In genomic region chr3:114456742-114457141, GRCh38 we compare ENCODE assay signal across 14 cellular contexts.
A peak's percentile ranks its signal among the peaks of the same experiment; 100 is the strongest.
DNase-seq lines count a peak whose midpoint lies in the region; ATAC-seq and TF ChIP-seq lines count a peak whose summit lies in the region.
"Had no signal": no experiment of that assay in that cellular context is flagged by ENCODE, and none has a peak within 500 bp of the region (broad histone marks: within the 10 kb centered on the region; RNA-seq: fewer than 3 reads in every experiment).

No MANE protein-coding gene starts in this region.

- no peak for TF ChIP-seq CTCF in endodermal cell (conservative IDR thresholded peaks at IDR 0.05)

- H3K9me3 ChIP-seq in BLaER1, result no peaks in the 10 kb centered on the region
- no peaks in the 10 kb centered on the region for H3K9me3 ChIP-seq in endodermal cell (ENCODE audit: control insufficient read depth, low read length)
- H3K9me3 ChIP-seq: left ventricle myocardium inferior had no signal

- H3K27ac ChIP-seq in BLaER1, result peak overlapping the region; percentile 31; the same call in 1 of the 2 replicates
- no peak overlapping the region for H3K27ac ChIP-seq in endodermal cell (ENCODE audit: low read depth, low read length)
- H3K27ac ChIP-seq: epithelial cell of prostate, left ventricle myocardium inferior had no signal

- H3K4me1 ChIP-seq in BLaER1, result peaks cover 50% of the 10 kb centered on the region
- no peaks in the 10 kb centered on the region for H3K4me1 ChIP-seq in endodermal cell (ENCODE audit: control insufficient read depth, insufficient read depth, low read length)

- H3K9ac ChIP-seq in BLaER1, result no peak overlapping the region
- no peak overlapping the region for H3K9ac ChIP-seq in endodermal cell (ENCODE audit: extremely low read depth, low read length, poor library complexity, severe bottlenecking)

- H3K27me3 ChIP-seq in BLaER1 (no peaks in the 10 kb centered on the region), endodermal cell (ENCODE audit: control insufficient read depth, insufficient read depth, low read length, poor library complexity, severe bottlenecking) (no peaks in the 10 kb centered on the region)

- no peaks in the 10 kb centered on the region for H3K4me1 Mint-ChIP-seq in endodermal cell
- H3K4me1 Mint-ChIP-seq in naive thymus-derived CD8-positive, alpha-beta T cell, result peaks cover 2 to 10% (median 9%) of the 10 kb centered on the region in 4 donors

- WGBS in endodermal cell (ENCODE audit: insufficient coverage in 1 of 2, insufficient read length in 1 of 2), 2 experiments, result 89 to 93% methylated on average over 3 to 4 of the region's 4 CpGs

- POLR2A ChIA-PET in naive thymus-derived CD8-positive, alpha-beta T cell (lab: Charles Lee), result no interaction called here

- H3K36me3 ChIP-seq in BLaER1 (no peaks in the 10 kb centered on the region), endodermal cell (ENCODE audit: control insufficient read depth, insufficient read depth, low read length) (no peaks in the 10 kb centered on the region)
- H3K36me3 ChIP-seq: left ventricle myocardium inferior had no signal

- H3K27me3 Mint-ChIP-seq in endodermal cell (ENCODE audit: insufficient read depth), result peaks cover 4% of the 10 kb centered on the region
- no peaks in the 10 kb centered on the region for H3K27me3 Mint-ChIP-seq in naive thymus-derived CD8-positive, alpha-beta T cell

- DNase-seq in stimulated activated CD4-positive, alpha-beta T cell treated with anti-CD3 and anti-CD28 coated beads, Interleukin-4, amount 100 ng/mL, for 1 hour, result no peak
- no peak for DNase-seq in endodermal cell
- DNase-seq in OCI-M2 (lab: John Stamatoyannopoulos, UW; ENCODE audit: unreplicated experiment), result no peak
- DNase-seq in naive thymus-derived CD8-positive, alpha-beta T cell, result no peak
- DNase-seq: activated naive CD8-positive, alpha-beta T cell treated with anti-CD3 and anti-CD28 coated beads, Interleukin-2, amount 10 ng/mL, durations not matched to agents 7 days and 5 days; GOT3; left ventricle myocardium inferior; NCI-H2081 treated with DMSO at 0.1 percent for 48 hours had no signal

- no peaks in the 10 kb centered on the region for H3K9me3 Mint-ChIP-seq in endodermal cell
- H3K9me3 Mint-ChIP-seq in naive thymus-derived CD8-positive, alpha-beta T cell, result no peaks in the 10 kb centered on the region
- H3K9me3 Mint-ChIP-seq: activated naive CD8-positive, alpha-beta T cell treated with anti-CD3 and anti-CD28 coated beads, Interleukin-2, amount 10 ng/mL, durations not matched to agents 7 days and 5 days had no signal

- no peaks in the 10 kb centered on the region for H3K36me3 Mint-ChIP-seq in endodermal cell (ENCODE audit: low read depth)
- no peaks in the 10 kb centered on the region for H3K36me3 Mint-ChIP-seq in naive thymus-derived CD8-positive, alpha-beta T cell
- H3K36me3 Mint-ChIP-seq: activated naive CD8-positive, alpha-beta T cell treated with anti-CD3 and anti-CD28 coated beads, Interleukin-2, amount 10 ng/mL, durations not matched to agents 7 days and 5 days had no signal

- H3K27ac Mint-ChIP-seq in endodermal cell, result no peak overlapping the region
- no peak overlapping the region for H3K27ac Mint-ChIP-seq in naive thymus-derived CD8-positive, alpha-beta T cell
- H3K27ac Mint-ChIP-seq: activated naive CD8-positive, alpha-beta T cell treated with anti-CD3 and anti-CD28 coated beads, Interleukin-2, amount 10 ng/mL, durations not matched to agents 7 days and 5 days had no signal

- peak; percentile 83 for ATAC-seq in GM19023 (IDR thresholded peaks at IDR 0.05; ENCODE audit: unreplicated experiment)
- peak; percentile 89 for ATAC-seq in HG02678 (IDR thresholded peaks at IDR 0.05; ENCODE audit: unreplicated experiment)
- peak; percentile 69 for ATAC-seq in HG03571 (IDR thresholded peaks at IDR 0.05; ENCODE audit: unreplicated experiment)
- ATAC-seq in naive thymus-derived CD8-positive, alpha-beta T cell, result no peak

- no peaks in the 10 kb centered on the region for H4K20me1 ChIP-seq in BLaER1

- no peak overlapping the region for H3K4me3 ChIP-seq in BLaER1
- H3K4me3 ChIP-seq in endodermal cell (ENCODE audit: low read length), result no peak overlapping the region
- H3K4me3 ChIP-seq: left ventricle myocardium inferior, smooth muscle cell had no signal

- H3K4me2 ChIP-seq in BLaER1, result peak overlapping the region; percentile 93
- H3K4me2 ChIP-seq: smooth muscle cell had no signal

- H3K4me3 Mint-ChIP-seq in endodermal cell, result no peak overlapping the region
- H3K4me3 Mint-ChIP-seq in naive thymus-derived CD8-positive, alpha-beta T cell, result no peak overlapping the region
- H3K4me3 Mint-ChIP-seq: activated naive CD8-positive, alpha-beta T cell treated with anti-CD3 and anti-CD28 coated beads, Interleukin-2, amount 10 ng/mL, durations not matched to agents 7 days and 5 days had no signal

Comparison
In these comparisons a context has a peak if more than half of its experiments do, and no peak if none do; other contexts are left out.
1. ATAC-seq: peak in GM19023 (single experiment), HG02678 (single experiment) and HG03571 (single experiment); none in naive thymus-derived CD8-positive, alpha-beta T cell (0 of 2).